Comparison of ENCODE assay signal across 7 cellular contexts in the genomic region with DNA sequence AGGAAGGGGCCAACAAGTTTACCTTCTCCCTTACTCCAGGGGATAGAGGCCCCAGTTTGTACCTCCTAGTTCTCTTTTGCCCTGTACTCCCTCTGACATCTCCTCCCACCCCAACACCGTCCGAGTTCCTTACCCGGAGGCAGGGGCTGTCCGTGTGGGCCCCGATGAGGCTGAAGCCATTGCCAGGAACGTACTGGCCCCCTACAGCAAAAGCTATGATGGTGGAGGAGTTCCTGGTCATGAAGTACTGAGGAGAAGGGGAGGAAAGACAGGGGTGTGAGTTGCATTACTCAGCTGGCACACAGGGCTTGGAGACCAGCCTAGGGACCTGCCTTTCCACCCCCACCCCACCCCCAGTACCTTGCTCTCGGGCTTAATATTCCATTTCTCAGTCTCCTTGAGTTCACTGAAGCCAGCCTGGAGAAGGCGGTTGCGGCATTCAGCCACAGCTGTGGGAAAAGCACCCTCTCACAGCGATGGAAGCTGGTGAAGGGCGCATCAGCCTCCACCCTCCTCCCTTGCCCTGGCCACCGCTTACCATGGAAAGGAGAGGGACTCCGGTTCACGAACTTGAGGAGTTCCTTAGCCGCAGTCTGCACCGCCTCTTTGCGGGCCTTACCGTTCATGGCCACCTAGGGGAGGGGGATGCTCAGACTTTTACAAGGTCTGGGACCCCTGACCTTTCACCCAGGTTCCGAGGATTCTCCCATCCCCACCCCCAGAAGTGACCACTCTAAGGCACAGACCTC.
A peak's percentile ranks its signal among the peaks of the same experiment; 100 is the strongest.
DNase-seq lines count a peak whose midpoint lies in the region.

No MANE protein-coding gene starts in this region.

- H3K9me3 ChIP-seq in HUES48 (ENCODE audit: control insufficient read depth, insufficient read depth, low read length) = no peaks in the 10 kb centered on the region

- H3K27me3 ChIP-seq in HUES48 (ENCODE audit: control insufficient read depth, insufficient read depth, low read length) = no peaks in the 10 kb centered on the region

- peak overlapping the region; percentile 6 for H3K27ac ChIP-seq in HUES48 (ENCODE audit: low read depth, low read length)

- peak; percentile 27 to 37 for DNase-seq in activated T-cell treated with anti-CD3 and anti-CD28 coated beads, Interleukin-2, amount 50 U/mL, for 48 hours
- peak; percentile 16 for DNase-seq in stimulated activated CD4-positive, alpha-beta T cell treated with anti-CD3 and anti-CD28 coated beads, Interleukin-4, amount 100 ng/mL, for 1 hour
- DNase-seq in C1 segment of cervical spinal cord (lab: John Stamatoyannopoulos, UW) = no peak
- DNase-seq in NK-92 treated with Interleukin-12 subunit alpha and Interleukin-12 subunit beta, amount 100 ng/mL, for 24 hours (lab: John Stamatoyannopoulos, UW) = no peak
- no peak for DNase-seq in germinal center (ENCODE audit: low spot score)

- peak overlapping the region; percentile 81 for H3K4me3 ChIP-seq in HUES48 (ENCODE audit: low read depth, low read length)
- peak overlapping the region; percentile 70 for H3K4me3 ChIP-seq in iPS-11a (ENCODE audit: low read depth, low read length)

- H3K9ac ChIP-seq in HUES48 (ENCODE audit: low read depth, low read length) = no peak overlapping the region

- H3K36me3 ChIP-seq in HUES48 (ENCODE audit: control insufficient read depth, insufficient read depth, low read length) = peaks cover 41% of the 10 kb centered on the region

- H3K4me1 ChIP-seq in HUES48 (ENCODE audit: control insufficient read depth, insufficient read depth, low read length) = no peaks in the 10 kb centered on the region; the same call in 1 of the 2 replicates

Comparison
In these comparisons a context has a peak if more than half of its experiments do, and no peak if none do; other contexts are left out.
1. DNase-seq: peak in activated T-cell treated with anti-CD3 and anti-CD28 coated beads, Interleukin-2, amount 50 U/mL, for 48 hours (2 of 2) and stimulated activated CD4-positive, alpha-beta T cell treated with anti-CD3 and anti-CD28 coated beads, Interleukin-4, amount 100 ng/mL, for 1 hour (single experiment); none in C1 segment of cervical spinal cord (0 of 14), NK-92 treated with Interleukin-12 subunit alpha and Interleukin-12 subunit beta, amount 100 ng/mL, for 24 hours (single experiment) and germinal center (single experiment).